In the genomic region with DNA sequence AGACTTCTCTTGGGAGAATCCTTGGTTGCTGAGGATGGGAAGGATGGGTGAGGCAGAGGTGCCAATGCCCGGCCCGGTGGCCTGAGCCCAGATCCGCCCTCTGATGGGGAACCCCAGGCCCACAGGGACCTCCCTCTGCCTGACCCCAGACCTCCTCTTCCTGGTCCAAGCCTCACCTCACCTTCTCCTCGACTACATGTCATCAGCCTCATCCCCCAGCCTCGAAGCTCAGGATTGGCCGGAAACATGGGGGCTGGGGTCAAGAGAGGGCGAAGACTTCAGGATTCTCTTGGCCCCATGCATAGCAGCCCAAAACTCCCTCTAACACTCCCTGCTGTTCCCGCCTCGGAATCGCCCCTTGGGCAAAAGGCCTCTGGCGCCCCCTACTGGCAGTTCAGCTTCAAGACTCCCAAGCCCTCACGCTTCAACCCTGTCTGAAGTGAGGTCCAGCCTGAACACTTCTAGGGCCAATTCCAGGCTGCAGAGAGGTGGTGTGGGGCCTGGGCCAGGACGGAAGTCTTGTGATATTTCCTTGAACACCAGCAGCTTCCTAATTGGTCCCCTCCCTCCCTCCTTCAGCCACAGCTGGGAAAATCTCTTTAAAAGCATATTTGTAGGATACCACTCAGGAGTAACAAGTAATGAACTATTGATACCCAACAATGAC, we compare ENCODE assay signal across 8 cellular contexts. TPM values are rescaled to one million over a fixed set of nuclear protein-coding genes. Genes with fewer than 3 reads are reported as not detected.
DNase-seq lines count a peak whose midpoint lies in the region; ATAC-seq lines count a peak whose summit lies in the region.

No MANE protein-coding gene starts in this region.

- CTCF ChIA-PET in CD8-positive, alpha-beta memory T cell (lab: Charles Lee) = interaction anchor here (0.6 to 7.3 kb wide), 35 partner anchors 11 to 280 kb away, joined by 3 to 102 read pairs (median 4); a partner anchor contains a TSS

- H3K4me1 ChIP-seq in CD8-positive, alpha-beta memory T cell (ENCODE audit: insufficient read depth, low read length) = peaks cover 6% of the 10 kb centered on the region

- POLR2A ChIA-PET in CD8-positive, alpha-beta memory T cell (lab: Charles Lee) = interaction anchor here (0.6 to 1.0 kb wide), 2 partner anchors 108 to 167 kb away, joined by 3 to 5 read pairs; no protein-coding TSS in a partner anchor

- no peak overlapping the region for H3K4me3 ChIP-seq in CD8-positive, alpha-beta memory T cell (ENCODE audit: low read length)

- H3K27me3 Mint-ChIP-seq in CD8-positive, alpha-beta memory T cell = peaks cover 8 to 17% of the 10 kb centered on the region in 2 donors

- H3K27me3 ChIP-seq in CD8-positive, alpha-beta memory T cell (ENCODE audit: insufficient read depth, low read length, poor library complexity, severe bottlenecking) = no peaks in the 10 kb centered on the region

- H3K9me3 Mint-ChIP-seq in CD8-positive, alpha-beta memory T cell = no peaks in the 10 kb centered on the region

- H3K36me3 Mint-ChIP-seq in CD8-positive, alpha-beta memory T cell = peaks cover 0 to 4% (median 0%) of the 10 kb centered on the region in 3 donors

- peak; percentile 77 to 91 (median 83) for DNase-seq in CD8-positive, alpha-beta memory T cell
- peak; percentile 82 for DNase-seq in NCI-H460 (ENCODE audit: extremely low read depth, low read depth)
- DNase-seq in activated CD4-positive, alpha-beta T cell treated with anti-CD3 and anti-CD28 coated beads for 24 hours (ENCODE audit: low read depth in 2 of 2) = peak; percentile 92 to 95
- DNase-seq in central memory CD4-positive, alpha-beta T cell = peak; percentile 80
- peak; percentile 85 for DNase-seq in kidney tubule cell (ENCODE audit: low spot score)
- peak; percentile 91 to 97 for DNase-seq in stimulated activated CD4-positive, alpha-beta T cell treated with anti-CD3 and anti-CD28 coated beads, Interleukin-2, amount 100 ng/mL, for 48 hours

- no peak overlapping the region for H3K27ac Mint-ChIP-seq in CD8-positive, alpha-beta memory T cell

- ATAC-seq in HG02798 (IDR thresholded peaks at IDR 0.05; ENCODE audit: poor library complexity, unreplicated experiment) = peak; percentile 72
- no peak for ATAC-seq in HG03025 (IDR thresholded peaks at IDR 0.05; ENCODE audit: low FRiP score, unreplicated experiment)

- H3K36me3 ChIP-seq in CD8-positive, alpha-beta memory T cell (ENCODE audit: insufficient read depth, low read length) = no peaks in the 10 kb centered on the region

- H3K4me1 Mint-ChIP-seq in CD8-positive, alpha-beta memory T cell = peaks cover 0 to 3% (median 2%) of the 10 kb centered on the region in 3 donors

- no peaks in the 10 kb centered on the region for H3K9me3 ChIP-seq in CD8-positive, alpha-beta memory T cell (ENCODE audit: low read length)

- H3K4me3 Mint-ChIP-seq in CD8-positive, alpha-beta memory T cell = no peak overlapping the region

- H3K27ac ChIP-seq in CD8-positive, alpha-beta memory T cell (ENCODE audit: low read depth, low read length) = no peak overlapping the region

RNA-seq across cellular contexts. Expression of a gene that starts 47.2 kb away (rescaled TPM):
- 10 to 100 TPM; 39.9 to 43.8 TPM for total RNA-seq in CD8-positive, alpha-beta memory T cell
- 32.3 TPM for polyA plus RNA-seq in CD8-positive, alpha-beta memory T cell
- total RNA-seq in NCI-H460 (2014; rRNA removed; shearing (Covaris generic)) = 3.5 and 4.5 TPM in 2 replicates
- polyA plus RNA-seq in NCI-H460 (2014; cell fraction: nucleus; rRNA removed) = 20.2 and 32.4 TPM in 2 replicates
